1 cellular context compared by ENCODE assay signal in genomic region chr17:66834426-66834918, GRCh38.
TF ChIP-seq lines count a peak whose summit lies in the region.

No MANE protein-coding gene starts in this region.

TF ChIP-seq in SK-N-SH, 30 proteins besides CTCF, POLR2A, EP300 and RAD21 (continued from another document):
- TF ChIP-seq MAX (IDR thresholded peaks at IDR 0.05; ENCODE audit: low read depth) = no peak
- TF ChIP-seq TAF1 (IDR thresholded peaks at IDR 0.05; ENCODE audit: borderline replicate concordance, low read depth, low read length) = no peak
